Comparison of ENCODE assay signal across 1 cellular context in the genomic region with DNA sequence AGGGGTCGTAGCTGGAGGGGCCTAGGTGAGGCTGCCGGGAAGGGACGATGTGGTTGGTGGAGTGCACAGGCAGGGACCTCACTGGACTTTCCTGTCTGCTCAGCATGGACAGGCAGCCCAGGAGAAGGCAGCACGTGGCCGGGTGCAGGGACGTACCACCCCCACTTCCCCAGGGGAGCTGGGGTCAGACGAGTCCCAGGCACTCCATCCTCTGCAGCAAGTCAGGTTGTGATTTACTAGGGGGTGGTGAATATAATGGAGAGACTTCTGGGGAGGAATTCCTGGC.
TF ChIP-seq lines count a peak whose summit lies in the region.

No MANE protein-coding gene starts in this region.

TF ChIP-seq in GM12878, 131 proteins besides CTCF, POLR2A, EP300 and RAD21:
- TF ChIP-seq TAF1 (IDR thresholded peaks at IDR 0.05; ENCODE audit: borderline replicate concordance, low read depth, low read length) (no peak), IKZF1 (conservative IDR thresholded peaks at IDR 0.05) (no peak), BCL11A (IDR thresholded peaks at IDR 0.05; ENCODE audit: low read depth, low read length) (no peak), ASH2L (IDR thresholded peaks at IDR 0.05; ENCODE audit: borderline replicate concordance, low read depth) (no peak), JUNB (IDR thresholded peaks at IDR 0.05) (no peak), MEF2B (IDR thresholded peaks at IDR 0.05; ENCODE audit: partially characterized antibody, poor library complexity, severe bottlenecking) (no peak), TCF7 (IDR thresholded peaks at IDR 0.05; ENCODE audit: borderline replicate concordance) (no peak), POLR2AphosphoS5 (IDR thresholded peaks at IDR 0.05; ENCODE audit: low read length) (no peak), BHLHE40 (IDR thresholded peaks at IDR 0.05; ENCODE audit: borderline replicate concordance in 1 of 2, low read depth in 2 of 2, low read length in 1 of 2) (no peak), NR2C1 (IDR thresholded peaks at IDR 0.05) (no peak), NFIC (IDR thresholded peaks at IDR 0.05; ENCODE audit: low read depth, low read length) (no peak), IKZF2 (IDR thresholded peaks at IDR 0.05) (no peak), SP1 (IDR thresholded peaks at IDR 0.05; ENCODE audit: low read depth, low read length) (no peak), SREBF2 (IDR thresholded peaks at IDR 0.05; ENCODE audit: low read length) (no peak), ZSCAN29 (IDR thresholded peaks at IDR 0.05) (no peak), ZNF217 (IDR thresholded peaks at IDR 0.05) (no peak)
- TF ChIP-seq, protein P1, sequence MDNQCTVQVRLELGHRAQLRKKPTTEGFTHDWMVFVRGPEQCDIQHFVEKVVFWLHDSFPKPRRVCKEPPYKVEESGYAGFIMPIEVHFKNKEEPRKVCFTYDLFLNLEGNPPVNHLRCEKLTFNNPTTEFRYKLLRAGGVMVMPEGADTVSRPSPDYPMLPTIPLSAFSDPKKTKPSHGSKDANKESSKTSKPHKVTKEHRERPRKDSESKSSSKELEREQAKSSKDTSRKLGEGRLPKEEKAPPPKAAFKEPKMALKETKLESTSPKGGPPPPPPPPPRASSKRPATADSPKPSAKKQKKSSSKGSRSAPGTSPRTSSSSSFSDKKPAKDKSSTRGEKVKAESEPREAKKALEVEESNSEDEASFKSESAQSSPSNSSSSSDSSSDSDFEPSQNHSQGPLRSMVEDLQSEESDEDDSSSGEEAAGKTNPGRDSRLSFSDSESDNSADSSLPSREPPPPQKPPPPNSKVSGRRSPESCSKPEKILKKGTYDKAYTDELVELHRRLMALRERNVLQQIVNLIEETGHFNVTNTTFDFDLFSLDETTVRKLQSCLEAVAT (IDR thresholded peaks at IDR 0.05) = no peak
- TF ChIP-seq, protein P2, sequence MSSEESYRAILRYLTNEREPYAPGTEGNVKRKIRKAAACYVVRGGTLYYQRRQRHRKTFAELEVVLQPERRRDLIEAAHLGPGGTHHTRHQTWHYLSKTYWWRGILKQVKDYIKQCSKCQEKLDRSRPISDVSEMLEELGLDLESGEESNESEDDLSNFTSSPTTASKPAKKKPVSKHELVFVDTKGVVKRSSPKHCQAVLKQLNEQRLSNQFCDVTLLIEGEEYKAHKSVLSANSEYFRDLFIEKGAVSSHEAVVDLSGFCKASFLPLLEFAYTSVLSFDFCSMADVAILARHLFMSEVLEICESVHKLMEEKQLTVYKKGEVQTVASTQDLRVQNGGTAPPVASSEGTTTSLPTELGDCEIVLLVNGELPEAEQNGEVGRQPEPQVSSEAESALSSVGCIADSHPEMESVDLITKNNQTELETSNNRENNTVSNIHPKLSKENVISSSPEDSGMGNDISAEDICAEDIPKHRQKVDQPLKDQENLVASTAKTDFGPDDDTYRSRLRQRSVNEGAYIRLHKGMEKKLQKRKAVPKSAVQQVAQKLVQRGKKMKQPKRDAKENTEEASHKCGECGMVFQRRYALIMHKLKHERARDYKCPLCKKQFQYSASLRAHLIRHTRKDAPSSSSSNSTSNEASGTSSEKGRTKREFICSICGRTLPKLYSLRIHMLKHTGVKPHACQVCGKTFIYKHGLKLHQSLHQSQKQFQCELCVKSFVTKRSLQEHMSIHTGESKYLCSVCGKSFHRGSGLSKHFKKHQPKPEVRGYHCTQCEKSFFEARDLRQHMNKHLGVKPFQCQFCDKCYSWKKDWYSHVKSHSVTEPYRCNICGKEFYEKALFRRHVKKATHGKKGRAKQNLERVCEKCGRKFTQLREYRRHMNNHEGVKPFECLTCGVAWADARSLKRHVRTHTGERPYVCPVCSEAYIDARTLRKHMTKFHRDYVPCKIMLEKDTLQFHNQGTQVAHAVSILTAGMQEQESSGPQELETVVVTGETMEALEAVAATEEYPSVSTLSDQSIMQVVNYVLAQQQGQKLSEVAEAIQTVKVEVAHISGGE (CRISPR knock-in tag; IDR thresholded peaks at IDR 0.05) = no peak
- TF ChIP-seq, protein P3, sequence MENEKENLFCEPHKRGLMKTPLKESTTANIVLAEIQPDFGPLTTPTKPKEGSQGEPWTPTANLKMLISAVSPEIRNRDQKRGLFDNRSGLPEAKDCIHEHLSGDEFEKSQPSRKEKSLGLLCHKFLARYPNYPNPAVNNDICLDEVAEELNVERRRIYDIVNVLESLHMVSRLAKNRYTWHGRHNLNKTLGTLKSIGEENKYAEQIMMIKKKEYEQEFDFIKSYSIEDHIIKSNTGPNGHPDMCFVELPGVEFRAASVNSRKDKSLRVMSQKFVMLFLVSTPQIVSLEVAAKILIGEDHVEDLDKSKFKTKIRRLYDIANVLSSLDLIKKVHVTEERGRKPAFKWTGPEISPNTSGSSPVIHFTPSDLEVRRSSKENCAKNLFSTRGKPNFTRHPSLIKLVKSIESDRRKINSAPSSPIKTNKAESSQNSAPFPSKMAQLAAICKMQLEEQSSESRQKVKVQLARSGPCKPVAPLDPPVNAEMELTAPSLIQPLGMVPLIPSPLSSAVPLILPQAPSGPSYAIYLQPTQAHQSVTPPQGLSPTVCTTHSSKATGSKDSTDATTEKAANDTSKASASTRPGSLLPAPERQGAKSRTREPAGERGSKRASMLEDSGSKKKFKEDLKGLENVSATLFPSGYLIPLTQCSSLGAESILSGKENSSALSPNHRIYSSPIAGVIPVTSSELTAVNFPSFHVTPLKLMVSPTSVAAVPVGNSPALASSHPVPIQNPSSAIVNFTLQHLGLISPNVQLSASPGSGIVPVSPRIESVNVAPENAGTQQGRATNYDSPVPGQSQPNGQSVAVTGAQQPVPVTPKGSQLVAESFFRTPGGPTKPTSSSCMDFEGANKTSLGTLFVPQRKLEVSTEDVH (IDR thresholded peaks at IDR 0.05; ENCODE audit: low read depth, partially characterized antibody) = no peak
